26 cellular contexts compared by ENCODE assay signal in the genomic region with DNA sequence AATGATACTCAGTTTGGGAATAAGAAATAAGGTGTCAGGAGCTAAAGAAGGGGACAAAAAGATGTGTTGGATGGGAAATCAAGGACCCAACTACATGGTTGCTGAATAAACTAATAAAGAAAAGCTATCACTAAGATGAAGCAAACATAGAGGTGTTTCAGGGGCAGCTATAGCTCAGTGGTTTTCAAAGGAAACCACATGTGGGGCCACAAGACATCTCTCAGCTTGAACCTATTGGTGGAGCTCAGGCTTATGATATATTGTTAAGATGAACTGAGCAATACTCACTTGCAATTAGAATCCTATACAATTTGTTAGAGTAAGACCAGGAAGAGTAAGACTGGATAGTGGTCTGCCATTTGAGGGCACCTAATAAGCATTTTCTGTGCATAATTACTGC. TPM values are rescaled to one million over a fixed set of nuclear protein-coding genes. Genes with fewer than 3 reads are reported as not detected.
DNase-seq lines count a peak whose midpoint lies in the region; ATAC-seq and TF ChIP-seq lines count a peak whose summit lies in the region.
"Had no signal": no experiment of that assay in that cellular context is flagged by ENCODE, and none has a peak within 500 bp of the region (broad histone marks: within the 10 kb centered on the region; RNA-seq: fewer than 3 reads in every experiment).

No MANE protein-coding gene starts in this region.

- H3K27me3 ChIP-seq in CD8-positive, alpha-beta T cell (ENCODE audit: insufficient read depth, low read length), result no peaks in the 10 kb centered on the region
- H3K27me3 ChIP-seq: heart right ventricle, left lung, sigmoid colon had no signal

- H3K36me3 ChIP-seq in CD8-positive, alpha-beta T cell (ENCODE audit: insufficient read depth, low read length), result no peaks in the 10 kb centered on the region
- H3K36me3 ChIP-seq: heart right ventricle, left lung, sigmoid colon, thoracic aorta had no signal

- no peak overlapping the region for H3K4me3 ChIP-seq in CD8-positive, alpha-beta T cell (ENCODE audit: low read depth, low read length)
- H3K4me3 ChIP-seq: heart right ventricle, left lung, sigmoid colon, thoracic aorta had no signal

- H3K27ac Mint-ChIP-seq in CD8-positive, alpha-beta T cell, result no peak overlapping the region
- H3K27ac Mint-ChIP-seq in activated CD8-positive, alpha-beta T cell treated with anti-CD3 and anti-CD28 coated beads for 36 hours, result no peak overlapping the region
- H3K27ac Mint-ChIP-seq: CD4-positive, alpha-beta T cell; dendritic cell treated with granulocyte-macrophage colony-stimulating factor and Interleukin-4, amounts not matched to agents 40 ng/mL and 50 ng/mL, for 4 days; mesothelial cell of epicardium; nephron progenitor cell; T-helper 17 cell had no signal

- CTCF ChIA-PET in CD8-positive, alpha-beta T cell (lab: Charles Lee), result interaction anchor here (1.2 kb wide), 1 partner anchor 43 kb away, joined by 4 read pairs; no protein-coding TSS in a partner anchor
- CTCF ChIA-PET in activated CD8-positive, alpha-beta T cell treated with anti-CD3 and anti-CD28 coated beads for 36 hours (lab: Charles Lee), result interaction anchor here (1.4 kb wide), 1 partner anchor 15 kb away, joined by 3 read pairs; no protein-coding TSS in a partner anchor

- peak; percentile 42 for ATAC-seq in CD8-positive, alpha-beta T cell
- ATAC-seq in GM18867 (IDR thresholded peaks at IDR 0.05; ENCODE audit: unreplicated experiment), result peak; percentile 85
- ATAC-seq in activated CD8-positive, alpha-beta T cell treated with anti-CD3 and anti-CD28 coated beads for 36 hours, result peak; percentile 27
- no peak for ATAC-seq in HG03520 (IDR thresholded peaks at IDR 0.05; ENCODE audit: unreplicated experiment)
- ATAC-seq: heart right ventricle, PC-3, T-helper 17 cell had no signal

- no peak overlapping the region for H3K4me3 Mint-ChIP-seq in CD8-positive, alpha-beta T cell
- H3K4me3 Mint-ChIP-seq in activated CD8-positive, alpha-beta T cell treated with anti-CD3 and anti-CD28 coated beads for 36 hours, result no peak overlapping the region
- H3K4me3 Mint-ChIP-seq: CD4-positive, alpha-beta T cell; dendritic cell treated with granulocyte-macrophage colony-stimulating factor and Interleukin-4, amounts not matched to agents 40 ng/mL and 50 ng/mL, for 4 days; mesothelial cell of epicardium; nephron progenitor cell; T-helper 17 cell had no signal

- POLR2A ChIA-PET in CD8-positive, alpha-beta T cell (lab: Charles Lee), result no interaction called here
- POLR2A ChIA-PET in activated CD8-positive, alpha-beta T cell treated with anti-CD3 and anti-CD28 coated beads for 36 hours (lab: Charles Lee), result no interaction called here

- DNase-seq in CD8-positive, alpha-beta T cell, result no peak
- DNase-seq in Kasumi-1 (lab: John Stamatoyannopoulos, UW) (peak; percentile 43 to 61), NCI-H1417 (lab: John Stamatoyannopoulos, UW) (no peak), GM10266 (ENCODE audit: extremely low spot score) (no peak)
- peak; percentile 6 for DNase-seq in activated CD8-positive, alpha-beta T cell treated with anti-CD3 and anti-CD28 coated beads for 36 hours
- DNase-seq: activated CD4-positive, alpha-beta T cell treated with anti-CD3 and anti-CD28 coated beads, Interleukin-2, amount 50 U/mL, for 1 hour; activated effector memory CD4-positive, alpha-beta T cell treated with anti-CD3 and anti-CD28 coated beads, Interleukin-2, amount 50 U/mL, for 16 hours; amniotic stem cell; CD4-positive, alpha-beta T cell; DMS53; heart right ventricle; Karpas-422; left lung; NCI-H1417 treated with DMSO at 0.1 percent for 48 hours; NCI-H2171; NCI-H526; nephron progenitor cell; PC-3; SHP77 treated with DMSO at 0.1 percent for 48 hours; sigmoid colon; T-helper 17 cell had no signal

- no peaks in the 10 kb centered on the region for H3K9me3 ChIP-seq in CD8-positive, alpha-beta T cell (ENCODE audit: low read length)
- H3K9me3 ChIP-seq: sigmoid colon, thoracic aorta had no signal

- no peaks in the 10 kb centered on the region for H3K27me3 Mint-ChIP-seq in CD8-positive, alpha-beta T cell (ENCODE audit: low read depth)
- no peaks in the 10 kb centered on the region for H3K27me3 Mint-ChIP-seq in activated CD8-positive, alpha-beta T cell treated with anti-CD3 and anti-CD28 coated beads for 36 hours
- H3K27me3 Mint-ChIP-seq: CD4-positive, alpha-beta T cell; dendritic cell treated with granulocyte-macrophage colony-stimulating factor and Interleukin-4, amounts not matched to agents 40 ng/mL and 50 ng/mL, for 4 days; T-helper 17 cell had no signal

- no peak overlapping the region for H3K27ac ChIP-seq in CD8-positive, alpha-beta T cell (ENCODE audit: low read depth, low read length)
- H3K27ac ChIP-seq: heart right ventricle, left lung, sigmoid colon, thoracic aorta had no signal

- peaks cover 9% of the 10 kb centered on the region for H3K4me1 Mint-ChIP-seq in CD8-positive, alpha-beta T cell (ENCODE audit: low read depth)
- H3K4me1 Mint-ChIP-seq in activated CD8-positive, alpha-beta T cell treated with anti-CD3 and anti-CD28 coated beads for 36 hours (ENCODE audit: low read depth), result peaks cover 5% of the 10 kb centered on the region
- H3K4me1 Mint-ChIP-seq: mesothelial cell of epicardium, nephron progenitor cell, T-helper 17 cell had no signal

- intact Hi-C loops in CD8-positive, alpha-beta T cell (cut with DNase I, micrococcal nuclease), result loop anchor here in 1 of 2 experiments (1.0 kb wide), 1 partner anchor 13 kb away; no protein-coding TSS in a partner anchor
- intact Hi-C loops in activated CD8-positive, alpha-beta T cell treated with anti-CD3 and anti-CD28 coated beads for 36 hours (cut with micrococcal nuclease), result no loop called here

- peaks cover 3% of the 10 kb centered on the region for H3K9me3 Mint-ChIP-seq in CD8-positive, alpha-beta T cell
- H3K9me3 Mint-ChIP-seq in activated CD8-positive, alpha-beta T cell treated with anti-CD3 and anti-CD28 coated beads for 36 hours, result peaks cover 3% of the 10 kb centered on the region

- H3K4me1 ChIP-seq in CD8-positive, alpha-beta T cell (ENCODE audit: insufficient read depth, low read length), result no peaks in the 10 kb centered on the region
- H3K4me1 ChIP-seq: sigmoid colon had no signal

- TF ChIP-seq CTCF in CD8-positive, alpha-beta T cell (IDR thresholded peaks at IDR 0.05), result no peak
- no peak for TF ChIP-seq CTCF in activated CD8-positive, alpha-beta T cell treated with anti-CD3 and anti-CD28 coated beads for 36 hours (IDR thresholded peaks at IDR 0.05)
- no peak for TF ChIP-seq CTCF in GM10266 (IDR thresholded peaks at IDR 0.05; ENCODE audit: control insufficient read depth, insufficient read depth, low read depth, missing control alignments)

- no peaks in the 10 kb centered on the region for H3K36me3 Mint-ChIP-seq in CD8-positive, alpha-beta T cell
- no peaks in the 10 kb centered on the region for H3K36me3 Mint-ChIP-seq in activated CD8-positive, alpha-beta T cell treated with anti-CD3 and anti-CD28 coated beads for 36 hours (ENCODE audit: low read depth)

RNA-seq across cellular contexts. Expression of gene SPRY2, which starts 45.1 kb away (rescaled TPM):
- total RNA-seq in CD8-positive, alpha-beta T cell, result 1 to 10 TPM; 3.1 to 3.4 TPM
- total RNA-seq in activated CD8-positive, alpha-beta T cell treated with anti-CD3 and anti-CD28 coated beads for 36 hours, result 1 to 10 TPM in 1 of 2 experiments, under 1 TPM in 1; 0.90 to 1.3 TPM

Comparison
In these comparisons a context has a peak if more than half of its experiments do, and no peak if none do; other contexts are left out.
1. DNase-seq: peak in Kasumi-1 (2 of 2) and activated CD8-positive, alpha-beta T cell treated with anti-CD3 and anti-CD28 coated beads for 36 hours (single experiment); none in CD8-positive, alpha-beta T cell (0 of 7), NCI-H1417 (0 of 3) and GM10266 (single experiment).